ENCODE assay signal across 8 cellular contexts in the genomic region with DNA sequence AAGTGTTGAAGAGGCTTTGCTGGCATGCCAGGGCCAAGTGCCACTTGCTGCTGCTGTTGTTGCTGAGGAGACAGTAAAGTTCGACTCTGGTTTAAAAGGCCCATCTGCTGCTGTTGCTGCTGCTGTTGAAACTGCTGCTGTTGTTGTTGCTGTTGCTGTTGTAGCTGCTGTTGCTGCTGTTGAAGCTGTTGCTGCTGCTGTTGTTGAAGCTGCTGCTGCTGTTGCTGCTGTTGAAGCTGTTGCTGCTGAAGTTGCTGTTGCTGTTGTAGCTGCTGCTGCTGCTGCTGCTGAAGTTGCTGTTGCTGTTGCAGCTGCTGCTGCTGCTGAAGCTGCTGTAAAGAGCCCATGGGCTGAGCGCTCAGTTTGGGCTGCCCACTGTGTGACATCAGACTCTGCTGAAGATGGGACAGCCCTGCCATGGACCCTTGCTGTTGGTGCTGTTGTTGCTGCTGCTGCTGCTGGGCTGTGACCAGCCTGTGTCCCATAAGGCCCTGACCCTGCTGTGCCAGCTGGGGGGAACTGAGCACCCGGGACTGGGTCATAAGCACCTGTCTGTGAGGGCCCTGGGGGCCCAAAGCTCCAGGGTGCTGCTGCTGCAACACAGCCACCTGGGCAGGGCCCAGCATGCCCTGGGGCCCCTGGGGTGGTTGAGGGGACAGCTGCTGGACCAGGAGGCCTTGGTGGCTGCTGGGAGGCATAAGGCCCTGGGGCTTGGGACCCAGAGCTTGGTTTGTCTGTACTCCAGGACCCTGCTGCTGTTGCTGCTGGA.
DNase-seq lines count a peak whose midpoint lies in the region; TF ChIP-seq lines count a peak whose summit lies in the region.
"Had no signal": no experiment of that assay in that cellular context is flagged by ENCODE, and none has a peak within 500 bp of the region (broad histone marks: within the 10 kb centered on the region; RNA-seq: fewer than 3 reads in every experiment).

No MANE protein-coding gene starts in this region.

- TF ChIP-seq CTCF in nephron progenitor cell (IDR thresholded peaks at IDR 0.05): no peak

- H3K9me3 Mint-ChIP-seq in nephron progenitor cell: no peaks in the 10 kb centered on the region
- H3K9me3 Mint-ChIP-seq: CD14-positive monocyte, WTC11 had no signal

- H3K27ac Mint-ChIP-seq in nephron progenitor cell: peak overlapping the region; percentile 84
- H3K27ac Mint-ChIP-seq: WTC11 had no signal

- H3K36me3 Mint-ChIP-seq in nephron progenitor cell (ENCODE audit: low read depth): peaks cover 47% of the 10 kb centered on the region

- no peak overlapping the region for H3K4me3 Mint-ChIP-seq in nephron progenitor cell
- H3K4me3 Mint-ChIP-seq: CD14-positive monocyte, WTC11 had no signal

- no peaks in the 10 kb centered on the region for H3K4me1 Mint-ChIP-seq in nephron progenitor cell
- H3K4me1 Mint-ChIP-seq: WTC11 had no signal

- no peaks in the 10 kb centered on the region for H3K27me3 Mint-ChIP-seq in nephron progenitor cell (ENCODE audit: low read depth, poor library complexity)

- no peak for DNase-seq in nephron progenitor cell
- DNase-seq in stimulated activated CD4-positive, alpha-beta T cell treated with anti-CD3 and anti-CD28 coated beads, Interleukin-2, amount 100 ng/mL, for 48 hours: no peak
- DNase-seq: glutamatergic neuron, NCI-H1930, NCI-H69 had no signal

- H3K27ac ChIP-seq in cingulate gyrus (ENCODE audit: low read depth, low read length): peak overlapping the region; percentile 65
